In genomic region chr1:40808909-40809308, GRCh38 we compare ENCODE assay signal across 13 cellular contexts. TPM values are rescaled to one million over a fixed set of nuclear protein-coding genes. Genes with fewer than 3 reads are reported as not detected.
DNase-seq lines count a peak whose midpoint lies in the region; ATAC-seq lines count a peak whose summit lies in the region.
"Had no signal": no experiment of that assay in that cellular context is flagged by ENCODE, and none has a peak within 500 bp of the region (broad histone marks: within the 10 kb centered on the region; RNA-seq: fewer than 3 reads in every experiment).

No MANE protein-coding gene starts in this region.

- H3K36me3 Mint-ChIP-seq in activated naive CD4-positive, alpha-beta T cell treated with anti-CD3 and anti-CD28 coated beads, Interleukin-2, amount 50 U/mL, for 72 hours, result peaks cover 0 to 6% of the 10 kb centered on the region in 2 donors
- peaks cover 3% of the 10 kb centered on the region for H3K36me3 Mint-ChIP-seq in IgD-negative memory B cell
- H3K36me3 Mint-ChIP-seq in activated T-helper 17 cell treated with anti-CD3 and anti-CD28 coated beads, Interleukin-2, amount 50 U/mL, for 72 hours (ENCODE audit: low read depth), result no peaks in the 10 kb centered on the region

- no peak for DNase-seq in activated naive CD4-positive, alpha-beta T cell treated with anti-CD3 and anti-CD28 coated beads, Interleukin-2, amount 50 U/mL, for 72 hours (ENCODE audit: low spot score in 2 of 2)
- no peak for DNase-seq in activated naive CD4-positive, alpha-beta T cell treated with Interleukin-2 at 50 U/mL for 16 hours
- DNase-seq in pons (ENCODE audit: low spot score) (peak; percentile 24), AG20443 (ENCODE audit: low spot score) (no peak), middle frontal gyrus (ENCODE audit: extremely low spot score, low spot score) (no peak), DMS153 (lab: John Stamatoyannopoulos, UW) (no peak)
- DNase-seq: activated CD8-positive, alpha-beta memory T cell treated with anti-CD3 and anti-CD28 coated beads, Interleukin-2, amount 50 U/mL, for 48 hours; amniotic stem cell; mesendoderm; NCI-H1436; occipital lobe had no signal

- H3K4me3 Mint-ChIP-seq in IgD-negative memory B cell, result peak overlapping the region in 3 of 4 donors; percentile 3 to 61 (median 15)
- H3K4me3 Mint-ChIP-seq in activated T-helper 17 cell treated with anti-CD3 and anti-CD28 coated beads, Interleukin-2, amount 50 U/mL, for 72 hours, result peak overlapping the region; percentile 32

- H3K4me1 Mint-ChIP-seq in IgD-negative memory B cell, result peaks cover 18 to 26% (median 18%) of the 10 kb centered on the region in 3 donors
- H3K4me1 Mint-ChIP-seq in activated T-helper 17 cell treated with anti-CD3 and anti-CD28 coated beads, Interleukin-2, amount 50 U/mL, for 72 hours, result peaks cover 19% of the 10 kb centered on the region

- H3K9me3 Mint-ChIP-seq in activated naive CD4-positive, alpha-beta T cell treated with anti-CD3 and anti-CD28 coated beads, Interleukin-2, amount 50 U/mL, for 72 hours, result peaks cover 0 to 4% of the 10 kb centered on the region in 2 donors
- H3K9me3 Mint-ChIP-seq in IgD-negative memory B cell, result no peaks in the 10 kb centered on the region
- peaks cover 4% of the 10 kb centered on the region for H3K9me3 Mint-ChIP-seq in activated T-helper 17 cell treated with anti-CD3 and anti-CD28 coated beads, Interleukin-2, amount 50 U/mL, for 72 hours

- H3K27ac Mint-ChIP-seq in activated naive CD4-positive, alpha-beta T cell treated with anti-CD3 and anti-CD28 coated beads, Interleukin-2, amount 50 U/mL, for 72 hours, result peak overlapping the region; percentile 57 to 61
- peak overlapping the region; percentile 68 to 94 (median 89) for H3K27ac Mint-ChIP-seq in IgD-negative memory B cell
- peak overlapping the region; percentile 69 for H3K27ac Mint-ChIP-seq in activated T-helper 17 cell treated with anti-CD3 and anti-CD28 coated beads, Interleukin-2, amount 50 U/mL, for 72 hours

- ATAC-seq in activated naive CD4-positive, alpha-beta T cell treated with anti-CD3 and anti-CD28 coated beads, Interleukin-2, amount 50 U/mL, for 72 hours, result peak in 1 of 2 donors; percentile 8
- ATAC-seq in activated T-helper 17 cell treated with anti-CD3 and anti-CD28 coated beads, Interleukin-2, amount 50 U/mL, for 72 hours (replicated peaks), result no peak

- no peaks in the 10 kb centered on the region for H3K27me3 Mint-ChIP-seq in IgD-negative memory B cell
- no peaks in the 10 kb centered on the region for H3K27me3 Mint-ChIP-seq in activated T-helper 17 cell treated with anti-CD3 and anti-CD28 coated beads, Interleukin-2, amount 50 U/mL, for 72 hours

RNA-seq across cellular contexts. Expression of gene KCNQ4, which starts 25.3 kb away (rescaled TPM):
- 1 to 10 TPM in 1 of 2 donors, under 1 TPM in 1; 0.73 to 1.5 TPM for total RNA-seq in activated naive CD4-positive, alpha-beta T cell treated with anti-CD3 and anti-CD28 coated beads, Interleukin-2, amount 50 U/mL, for 72 hours
- not detected for polyA plus RNA-seq in IgD-negative memory B cell
- total RNA-seq in activated T-helper 17 cell treated with anti-CD3 and anti-CD28 coated beads, Interleukin-2, amount 50 U/mL, for 72 hours, result 1 to 10 TPM in 1 of 2 donors, under 1 TPM in 1; 0.45 to 1.5 TPM

RNA-seq across cellular contexts. Expression of gene CITED4, which starts 53.3 kb away (rescaled TPM):
- 1 to 10 TPM; 1.4 to 4.4 TPM for total RNA-seq in activated naive CD4-positive, alpha-beta T cell treated with anti-CD3 and anti-CD28 coated beads, Interleukin-2, amount 50 U/mL, for 72 hours
- 1.7 TPM for polyA plus RNA-seq in IgD-negative memory B cell
- total RNA-seq in activated T-helper 17 cell treated with anti-CD3 and anti-CD28 coated beads, Interleukin-2, amount 50 U/mL, for 72 hours, result 1 to 10 TPM; 2.1 to 3.7 TPM
